Comparison of ENCODE assay signal across 1 cellular context in the genomic region with DNA sequence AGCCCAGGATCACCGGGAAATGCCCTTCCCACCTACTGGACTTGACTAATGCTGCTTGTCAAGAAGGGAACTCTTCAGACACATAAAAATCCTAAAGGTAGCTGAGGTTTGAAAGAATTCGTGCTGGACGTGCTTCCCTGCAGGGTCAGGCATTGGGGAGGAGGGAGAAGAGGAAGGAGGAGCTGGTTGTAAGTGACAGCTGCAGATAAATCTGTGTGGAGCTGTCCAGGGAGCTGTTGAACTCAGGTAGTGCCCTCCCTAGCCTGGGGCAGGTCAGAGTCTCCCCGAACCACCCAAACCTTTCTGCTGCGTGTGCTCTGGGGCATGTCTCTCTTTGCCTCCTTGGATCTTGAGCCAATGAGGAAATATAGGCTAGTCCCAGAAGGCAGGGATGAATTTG.
TF ChIP-seq lines count a peak whose summit lies in the region.

No MANE protein-coding gene starts in this region.

TF ChIP-seq in HCT116, 20 proteins besides CTCF, POLR2A, EP300 and RAD21 (continued from another document):
- TF ChIP-seq, protein P1, sequence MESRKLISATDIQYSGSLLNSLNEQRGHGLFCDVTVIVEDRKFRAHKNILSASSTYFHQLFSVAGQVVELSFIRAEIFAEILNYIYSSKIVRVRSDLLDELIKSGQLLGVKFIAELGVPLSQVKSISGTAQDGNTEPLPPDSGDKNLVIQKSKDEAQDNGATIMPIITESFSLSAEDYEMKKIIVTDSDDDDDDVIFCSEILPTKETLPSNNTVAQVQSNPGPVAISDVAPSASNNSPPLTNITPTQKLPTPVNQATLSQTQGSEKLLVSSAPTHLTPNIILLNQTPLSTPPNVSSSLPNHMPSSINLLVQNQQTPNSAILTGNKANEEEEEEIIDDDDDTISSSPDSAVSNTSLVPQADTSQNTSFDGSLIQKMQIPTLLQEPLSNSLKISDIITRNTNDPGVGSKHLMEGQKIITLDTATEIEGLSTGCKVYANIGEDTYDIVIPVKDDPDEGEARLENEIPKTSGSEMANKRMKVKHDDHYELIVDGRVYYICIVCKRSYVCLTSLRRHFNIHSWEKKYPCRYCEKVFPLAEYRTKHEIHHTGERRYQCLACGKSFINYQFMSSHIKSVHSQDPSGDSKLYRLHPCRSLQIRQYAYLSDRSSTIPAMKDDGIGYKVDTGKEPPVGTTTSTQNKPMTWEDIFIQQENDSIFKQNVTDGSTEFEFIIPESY (IDR thresholded peaks at IDR 0.05; ENCODE audit: extremely low read depth, insufficient replicate concordance, low read length): no peak
- TF ChIP-seq SRF (IDR thresholded peaks at IDR 0.05; ENCODE audit: low read depth): no peak
- no peak for TF ChIP-seq ZNF274 (IDR thresholded peaks at IDR 0.05; ENCODE audit: low read depth, low read length)
- no peak for TF ChIP-seq CBX3 (IDR thresholded peaks at IDR 0.05; ENCODE audit: low read depth)
- TF ChIP-seq, protein P2, sequence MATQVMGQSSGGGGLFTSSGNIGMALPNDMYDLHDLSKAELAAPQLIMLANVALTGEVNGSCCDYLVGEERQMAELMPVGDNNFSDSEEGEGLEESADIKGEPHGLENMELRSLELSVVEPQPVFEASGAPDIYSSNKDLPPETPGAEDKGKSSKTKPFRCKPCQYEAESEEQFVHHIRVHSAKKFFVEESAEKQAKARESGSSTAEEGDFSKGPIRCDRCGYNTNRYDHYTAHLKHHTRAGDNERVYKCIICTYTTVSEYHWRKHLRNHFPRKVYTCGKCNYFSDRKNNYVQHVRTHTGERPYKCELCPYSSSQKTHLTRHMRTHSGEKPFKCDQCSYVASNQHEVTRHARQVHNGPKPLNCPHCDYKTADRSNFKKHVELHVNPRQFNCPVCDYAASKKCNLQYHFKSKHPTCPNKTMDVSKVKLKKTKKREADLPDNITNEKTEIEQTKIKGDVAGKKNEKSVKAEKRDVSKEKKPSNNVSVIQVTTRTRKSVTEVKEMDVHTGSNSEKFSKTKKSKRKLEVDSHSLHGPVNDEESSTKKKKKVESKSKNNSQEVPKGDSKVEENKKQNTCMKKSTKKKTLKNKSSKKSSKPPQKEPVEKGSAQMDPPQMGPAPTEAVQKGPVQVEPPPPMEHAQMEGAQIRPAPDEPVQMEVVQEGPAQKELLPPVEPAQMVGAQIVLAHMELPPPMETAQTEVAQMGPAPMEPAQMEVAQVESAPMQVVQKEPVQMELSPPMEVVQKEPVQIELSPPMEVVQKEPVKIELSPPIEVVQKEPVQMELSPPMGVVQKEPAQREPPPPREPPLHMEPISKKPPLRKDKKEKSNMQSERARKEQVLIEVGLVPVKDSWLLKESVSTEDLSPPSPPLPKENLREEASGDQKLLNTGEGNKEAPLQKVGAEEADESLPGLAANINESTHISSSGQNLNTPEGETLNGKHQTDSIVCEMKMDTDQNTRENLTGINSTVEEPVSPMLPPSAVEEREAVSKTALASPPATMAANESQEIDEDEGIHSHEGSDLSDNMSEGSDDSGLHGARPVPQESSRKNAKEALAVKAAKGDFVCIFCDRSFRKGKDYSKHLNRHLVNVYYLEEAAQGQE (IDR thresholded peaks at IDR 0.05; ENCODE audit: low read depth): no peak
- TF ChIP-seq EZH2 (IDR thresholded peaks at IDR 0.05): no peak
TF ChIP-seq in HCT116: peak in this region for 0.
